ENCODE assay signal across 8 cellular contexts in the genomic region with DNA sequence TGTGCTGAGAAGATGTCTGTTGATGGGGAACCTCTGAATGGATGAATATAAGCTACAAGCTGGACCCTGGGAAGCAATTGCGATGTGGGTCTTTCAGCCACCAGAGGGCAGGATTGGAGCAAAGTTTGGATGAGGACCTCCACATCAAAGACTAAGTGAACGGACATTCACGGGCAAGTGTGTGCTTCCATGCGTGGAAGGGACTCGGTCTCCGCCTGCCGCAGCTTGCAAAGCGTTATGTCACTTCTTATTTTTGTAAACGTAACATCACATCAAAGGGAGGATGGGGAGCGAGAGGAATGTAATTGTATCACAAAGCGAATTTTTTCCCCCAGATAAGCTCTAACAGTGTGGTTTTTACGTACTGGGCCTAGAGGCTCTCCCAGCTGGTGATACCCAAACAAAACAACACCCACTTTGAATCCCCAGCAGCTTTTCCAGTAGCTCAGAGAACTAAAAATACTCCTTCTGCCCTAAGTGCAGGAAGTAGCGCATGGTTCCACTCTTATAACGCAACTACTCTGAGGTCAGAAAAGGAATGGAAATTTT.
DNase-seq lines count a peak whose midpoint lies in the region; ATAC-seq and TF ChIP-seq lines count a peak whose summit lies in the region.

No MANE protein-coding gene starts in this region.

- H3K9me3 Mint-ChIP-seq in activated CD8-positive, alpha-beta T cell treated with anti-CD3 and anti-CD28 coated beads for 36 hours = no peaks in the 10 kb centered on the region
- H3K9me3 Mint-ChIP-seq in effector memory CD8-positive, alpha-beta T cell = no peaks in the 10 kb centered on the region
- H3K9me3 Mint-ChIP-seq in memory B cell = no peaks in the 10 kb centered on the region

- no peaks in the 10 kb centered on the region for H3K27me3 Mint-ChIP-seq in activated CD8-positive, alpha-beta T cell treated with anti-CD3 and anti-CD28 coated beads for 36 hours
- no peaks in the 10 kb centered on the region for H3K27me3 Mint-ChIP-seq in effector memory CD8-positive, alpha-beta T cell
- H3K27me3 Mint-ChIP-seq in memory B cell = no peaks in the 10 kb centered on the region

- H3K36me3 Mint-ChIP-seq in activated CD8-positive, alpha-beta T cell treated with anti-CD3 and anti-CD28 coated beads for 36 hours (ENCODE audit: low read depth) = no peaks in the 10 kb centered on the region
- no peaks in the 10 kb centered on the region for H3K36me3 Mint-ChIP-seq in effector memory CD8-positive, alpha-beta T cell (ENCODE audit: insufficient read depth)
- H3K36me3 Mint-ChIP-seq in memory B cell = peaks cover 14% of the 10 kb centered on the region

- ATAC-seq in GM19328 (IDR thresholded peaks at IDR 0.05; ENCODE audit: unreplicated experiment) (peak; percentile 58), HG03460 (IDR thresholded peaks at IDR 0.05; ENCODE audit: unreplicated experiment) (peak; percentile 88), memory B cell (ENCODE audit: low read depth) (peak; percentile 66)
- ATAC-seq in activated CD8-positive, alpha-beta T cell treated with anti-CD3 and anti-CD28 coated beads for 36 hours = peak; percentile 72
- ATAC-seq in effector memory CD8-positive, alpha-beta T cell (replicated peaks) = peak; percentile 55

- POLR2A ChIA-PET in activated CD8-positive, alpha-beta T cell treated with anti-CD3 and anti-CD28 coated beads for 36 hours (lab: Charles Lee) = no interaction called here

- TF ChIP-seq CTCF in C4-2B (conservative IDR thresholded peaks at IDR 0.05) = peak; percentile 85
- TF ChIP-seq CTCF in activated CD8-positive, alpha-beta T cell treated with anti-CD3 and anti-CD28 coated beads for 36 hours (IDR thresholded peaks at IDR 0.05) = peak; percentile 62

- H3K4me1 Mint-ChIP-seq in activated CD8-positive, alpha-beta T cell treated with anti-CD3 and anti-CD28 coated beads for 36 hours (ENCODE audit: low read depth) = peaks cover 13% of the 10 kb centered on the region
- H3K4me1 Mint-ChIP-seq in effector memory CD8-positive, alpha-beta T cell (ENCODE audit: low read depth in 2 of 2) = peaks cover 9 to 11% of the 10 kb centered on the region in 2 donors
- H3K4me1 Mint-ChIP-seq in memory B cell = peaks cover 13% of the 10 kb centered on the region

- H3K4me3 Mint-ChIP-seq in activated CD8-positive, alpha-beta T cell treated with anti-CD3 and anti-CD28 coated beads for 36 hours = peak overlapping the region; percentile 86
- peak overlapping the region; percentile 93 for H3K4me3 Mint-ChIP-seq in effector memory CD8-positive, alpha-beta T cell
- H3K4me3 Mint-ChIP-seq in memory B cell = peak overlapping the region; percentile 90

- intact Hi-C loops in activated CD8-positive, alpha-beta T cell treated with anti-CD3 and anti-CD28 coated beads for 36 hours (cut with micrococcal nuclease) = loop anchor here (1.0 to 5.0 kb wide), 4 partner anchors 123 to 483 kb away; no protein-coding TSS in a partner anchor

- no peak overlapping the region for H3K27ac ChIP-seq in C4-2B

- CTCF ChIA-PET in activated CD8-positive, alpha-beta T cell treated with anti-CD3 and anti-CD28 coated beads for 36 hours (lab: Charles Lee) = interaction anchor here (0.7 to 2.7 kb wide), 95 partner anchors 9 to 826 kb away, joined by 3 to 46 read pairs (median 5); a partner anchor contains a TSS

- H3K27ac Mint-ChIP-seq in activated CD8-positive, alpha-beta T cell treated with anti-CD3 and anti-CD28 coated beads for 36 hours = peak overlapping the region; percentile 89
- H3K27ac Mint-ChIP-seq in effector memory CD8-positive, alpha-beta T cell = peak overlapping the region; percentile 63 to 92
- H3K27ac Mint-ChIP-seq in memory B cell = peak overlapping the region; percentile 58

- DNase-seq in NCI-H526 treated with DMSO at 0.1 percent for 48 hours (lab: John Stamatoyannopoulos, UW) (peak; percentile 59), memory B cell (ENCODE audit: low spot score in 2 of 2) (peak; percentile 57 to 68)
- DNase-seq in activated CD8-positive, alpha-beta T cell treated with anti-CD3 and anti-CD28 coated beads for 36 hours = peak; percentile 92
- peak; percentile 50 to 66 (median 51) for DNase-seq in effector memory CD8-positive, alpha-beta T cell
- DNase-seq in stimulated activated CD8-positive, alpha-beta memory T cell treated with anti-CD3 and anti-CD28 coated beads, Interleukin-12 subunit alpha, Interleukin-12 subunit beta, amount 100 ng/mL, for 1 hour (ENCODE audit: low read depth) = peak; percentile 55
